ENCODE assay signal across 16 cellular contexts in the genomic region with DNA sequence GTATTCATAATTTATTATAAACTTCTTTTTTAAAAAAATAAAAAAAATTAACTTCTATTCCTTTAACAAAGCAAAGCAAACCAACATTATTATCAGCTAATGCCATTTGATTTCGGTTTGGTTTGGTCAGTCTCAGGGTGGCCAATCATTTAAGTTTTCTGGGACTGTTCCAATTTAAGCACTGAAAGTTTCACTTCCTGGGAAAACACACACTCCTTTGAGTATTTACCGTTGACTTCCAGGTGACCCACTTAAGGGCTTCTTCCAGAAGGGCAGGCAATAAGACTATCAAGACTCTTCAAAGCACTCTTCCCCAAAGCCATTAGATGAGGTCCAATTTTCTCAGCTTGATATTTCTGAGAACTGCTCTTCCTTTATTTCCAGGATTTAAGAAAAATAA.
A peak's percentile ranks its signal among the peaks of the same experiment; 100 is the strongest.
DNase-seq lines count a peak whose midpoint lies in the region; ATAC-seq and TF ChIP-seq lines count a peak whose summit lies in the region.
"Had no signal": no experiment of that assay in that cellular context is flagged by ENCODE, and none has a peak within 500 bp of the region (broad histone marks: within the 10 kb centered on the region; RNA-seq: fewer than 3 reads in every experiment).

No MANE protein-coding gene starts in this region.

- H3K27me3 ChIP-seq in left lung: no peaks in the 10 kb centered on the region
- no peaks in the 10 kb centered on the region for H3K27me3 ChIP-seq in upper lobe of right lung
- no peaks in the 10 kb centered on the region for H3K27me3 ChIP-seq in thyroid gland
- H3K27me3 ChIP-seq: BLaER1 had no signal

- no peak for TF ChIP-seq CTCF in left lung (IDR thresholded peaks at IDR 0.05)
- TF ChIP-seq CTCF in upper lobe of right lung (IDR thresholded peaks at IDR 0.05): no peak
- no peak for TF ChIP-seq CTCF in thyroid gland (IDR thresholded peaks at IDR 0.05)

- DNase-seq in DMS79 (lab: John Stamatoyannopoulos, UW): peak; percentile 9
- peak; percentile 22 for DNase-seq in NCI-H2227 (lab: John Stamatoyannopoulos, UW; ENCODE audit: unreplicated experiment)
- no peak for DNase-seq in left lung
- no peak for DNase-seq in upper lobe of right lung
- DNase-seq in thyroid gland: no peak
- DNase-seq in stimulated activated CD4-positive, alpha-beta T cell treated with anti-CD3 and anti-CD28 coated beads, Interleukin-4, amount 100 ng/mL, for 24 hours: no peak
- DNase-seq: 8988T; CD4-positive, alpha-beta memory T cell; DMS153; DND-41; EL had no signal

- intact Hi-C loops in left lung (cut with DNase I) (no loop called here), upper lobe of right lung (cut with DNase I) (no loop called here), thyroid gland (cut with DNase I) (no loop called here)

- H3K27ac ChIP-seq in left lung (no peak overlapping the region), upper lobe of right lung (no peak overlapping the region), thyroid gland (no peak overlapping the region)
- H3K27ac ChIP-seq: BLaER1, HL-60 had no signal

- H3K9me3 ChIP-seq in left lung (no peaks in the 10 kb centered on the region), upper lobe of right lung (no peaks in the 10 kb centered on the region), thyroid gland (no peaks in the 10 kb centered on the region)
- H3K9me3 ChIP-seq: BLaER1, HAP-1 had no signal

- no peak for TF ChIP-seq POLR2A in thyroid gland (IDR thresholded peaks at IDR 0.05)

- no peaks in the 10 kb centered on the region for H3K36me3 ChIP-seq in left lung
- no peaks in the 10 kb centered on the region for H3K36me3 ChIP-seq in upper lobe of right lung
- no peaks in the 10 kb centered on the region for H3K36me3 ChIP-seq in thyroid gland
- H3K36me3 ChIP-seq: BLaER1, HAP-1 had no signal

- 34 to 41% methylated on average over 2 of the region's 2 CpGs for WGBS in thyroid gland, 2 donors

- ATAC-seq in left lung (peak; percentile 71), upper lobe of right lung (peak; percentile 26), GM21381 (IDR thresholded peaks at IDR 0.05; ENCODE audit: unreplicated experiment) (no peak)
- ATAC-seq: GM12878 had no signal

- no peak overlapping the region for H3K4me3 ChIP-seq in left lung
- no peak overlapping the region for H3K4me3 ChIP-seq in upper lobe of right lung
- no peak overlapping the region for H3K4me3 ChIP-seq in thyroid gland (replicated peaks in 1 of 3)
- H3K4me3 ChIP-seq: BLaER1, GM12878, HAP-1 had no signal

- H3K4me1 ChIP-seq in left lung (no peaks in the 10 kb centered on the region), upper lobe of right lung (no peaks in the 10 kb centered on the region), thyroid gland (no peaks in the 10 kb centered on the region)
- H3K4me1 ChIP-seq: BLaER1, HAP-1 had no signal

Comparison
In these comparisons a context has a peak if more than half of its experiments do, and no peak if none do; other contexts are left out.
1. DNase-seq: peak in DMS79 (single experiment) and NCI-H2227 (single experiment); none in left lung (0 of 2), upper lobe of right lung (single experiment), thyroid gland (0 of 2) and stimulated activated CD4-positive, alpha-beta T cell treated with anti-CD3 and anti-CD28 coated beads, Interleukin-4, amount 100 ng/mL, for 24 hours (single experiment).